In genomic region chr6:157184202-157185015, GRCh38 we compare ENCODE assay signal across 8 cellular contexts.
A peak's percentile ranks its signal among the peaks of the same experiment; 100 is the strongest.
DNase-seq lines count a peak whose midpoint lies in the region; ATAC-seq, FAIRE-seq and TF ChIP-seq lines count a peak whose summit lies in the region.

No MANE protein-coding gene starts in this region.

- peaks cover 0 to 14% (median 4%) of the 10 kb centered on the region in 5 donors for H3K4me1 ChIP-seq in subcutaneous abdominal adipose tissue (ENCODE audit: control insufficient read depth in 5 of 5, insufficient read depth in 5 of 5, low read length in 5 of 5)

- H3K9me3 ChIP-seq in subcutaneous abdominal adipose tissue (ENCODE audit: control insufficient read depth in 5 of 5, low read length in 5 of 5), result no peaks in the 10 kb centered on the region

- H3K4me3 ChIP-seq in fibroblast of villous mesenchyme (ENCODE audit: low read depth, low read length), result no peak overlapping the region
- peak overlapping the region in 4 of 5 donors; percentile 36 to 61 (median 42) for H3K4me3 ChIP-seq in subcutaneous abdominal adipose tissue (ENCODE audit: low read depth in 1 of 5, low read length in 5 of 5)

- no peak overlapping the region for H3K27ac ChIP-seq in subcutaneous abdominal adipose tissue (ENCODE audit: low read depth, low read length)

- no peak for FAIRE-seq in RCC 7860 (lab: Jason Lieb, UNC)

- peak overlapping the region in 2 of 5 donors; percentile 13 to 49 for H3K9ac ChIP-seq in subcutaneous abdominal adipose tissue (ENCODE audit: low read length in 5 of 5)

- DNase-seq in COR-L47 (lab: John Stamatoyannopoulos, UW) (peak; percentile 32), HT1080 (ENCODE audit: low read depth) (peak; percentile 65), RCC 7860 (ENCODE audit: low spot score) (peak; percentile 9), fibroblast of villous mesenchyme (ENCODE audit: low read depth) (peak; percentile 54), non-pigmented ciliary epithelial cell (ENCODE audit: low read depth) (peak; percentile 17)
- peak; percentile 34 for DNase-seq in activated effector memory CD4-positive, alpha-beta T cell treated with Interleukin-2 at 50 U/mL for 16 hours

- ATAC-seq in GM18909 (IDR thresholded peaks at IDR 0.05; ENCODE audit: poor library complexity, unreplicated experiment), result no peak

- peaks cover 6 to 73% (median 57%) of the 10 kb centered on the region in 5 donors for H3K36me3 ChIP-seq in subcutaneous abdominal adipose tissue (ENCODE audit: control insufficient read depth in 5 of 5, insufficient read depth in 5 of 5, low read length in 5 of 5)

- peak; percentile 99 for TF ChIP-seq CTCF in fibroblast of villous mesenchyme (IDR thresholded peaks at IDR 0.05; ENCODE audit: insufficient read depth, low read depth, low read length)

- H3K27me3 ChIP-seq in subcutaneous abdominal adipose tissue (ENCODE audit: control insufficient read depth in 5 of 5, insufficient read depth in 4 of 5, low read length in 5 of 5), result no peaks in the 10 kb centered on the region

Comparison
In these comparisons a context has a peak if more than half of its experiments do, and no peak if none do; other contexts are left out.
1. DNase-seq: peak in every context shown above with its lines; median percentile 65 in HT1080; 54 in fibroblast of villous mesenchyme; 34 in activated effector memory CD4-positive, alpha-beta T cell treated with Interleukin-2 at 50 U/mL for 16 hours; 32 in COR-L47; 17 in non-pigmented ciliary epithelial cell; 9 in RCC 7860.